In the genomic region with DNA sequence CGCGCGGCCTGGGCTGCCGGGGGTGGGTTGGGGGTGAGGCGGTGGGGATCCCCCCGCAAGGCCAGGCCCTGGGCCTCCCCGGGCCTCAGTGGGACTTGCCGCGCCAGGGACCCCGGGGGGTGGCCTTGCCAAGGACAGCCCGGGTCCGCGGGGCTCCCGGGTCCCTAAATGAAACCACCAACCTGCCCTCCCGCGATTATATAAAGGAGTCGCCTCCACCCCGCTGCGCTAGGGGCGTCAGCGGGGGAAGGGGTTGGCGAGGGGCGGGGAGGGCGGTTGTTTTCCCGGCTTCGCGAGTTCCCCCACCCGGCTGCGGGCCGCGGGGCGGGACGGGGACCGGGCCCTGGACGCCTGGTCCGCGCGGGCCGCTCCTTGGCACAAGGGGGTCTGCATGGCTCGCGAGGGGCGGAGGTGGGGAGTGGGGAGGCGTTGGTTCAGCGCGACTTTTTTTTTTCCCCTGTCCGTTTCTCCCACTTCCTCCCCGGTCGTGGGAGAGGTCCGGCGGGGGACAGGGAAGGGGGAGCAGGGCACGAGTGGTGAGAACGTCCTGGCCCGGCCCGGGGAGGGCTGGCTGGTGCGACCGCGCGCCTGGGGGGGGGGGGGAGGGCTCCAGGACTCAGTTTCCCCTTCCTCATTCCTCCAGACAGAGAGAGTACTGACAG, we compare ENCODE assay signal across 8 cellular contexts. TPM values are rescaled to one million over a fixed set of nuclear protein-coding genes. Genes with fewer than 3 reads are reported as not detected.
A peak's percentile ranks its signal among the peaks of the same experiment; 100 is the strongest.
DNase-seq lines count a peak whose midpoint lies in the region; ATAC-seq and TF ChIP-seq lines count a peak whose summit lies in the region.

No MANE protein-coding gene starts in this region.

- peaks cover 0 to 18% (median 7%) of the 10 kb centered on the region in 4 donors for H3K4me1 ChIP-seq in right lobe of liver
- H3K4me1 ChIP-seq in transverse colon: peaks cover 17 to 35% (median 27%) of the 10 kb centered on the region in 4 donors

- H3K9me3 ChIP-seq in right lobe of liver (no peaks in the 10 kb centered on the region), transverse colon (no peaks in the 10 kb centered on the region)

- 0% methylated on average over 1 of the region's 58 CpGs for WGBS in right lobe of liver (ENCODE audit: insufficient coverage, low coverage, low lambda C conversion rate, missing lambda C conversion rate)
- 0% methylated on average over 7 to 43 of the region's 58 CpGs for WGBS in transverse colon (ENCODE audit: low coverage in 1 of 2), 2 donors

- intact Hi-C loops in Calu3 (cut with micrococcal nuclease; ENCODE audit: unreplicated experiment) (no loop called here), right lobe of liver (cut with DNase I) (loop anchor here (10.0 kb wide), 2 partner anchors 53 to 63 kb away; partner anchors contain the start of gene PIAS4 (in 1 of the 2)), transverse colon (cut with DNase I; ENCODE audit: low total_unique reads) (loop anchor here (5.0 kb wide), 1 partner anchor 80 kb away; the partner anchor contains the start of gene EEF2)

- BruUV-seq in Calu3 (replicated peaks; lab: Mats Ljungman, UMichigan): no TSS peak

- H3K27me3 ChIP-seq in right lobe of liver (no peaks in the 10 kb centered on the region), transverse colon (no peaks in the 10 kb centered on the region)

- H3K4me3 ChIP-seq in right lobe of liver: peak overlapping the region; percentile 61 to 96 (median 70)
- peak overlapping the region; percentile 98 to 100 (median 100) for H3K4me3 ChIP-seq in transverse colon

- H3K27ac ChIP-seq in caudate nucleus (ENCODE audit: low read depth, low read length) (peak overlapping the region; percentile 93), right lobe of liver (peak overlapping the region; percentile 79 to 95 (median 94)), transverse colon (peak overlapping the region; percentile 98 to 100 (median 100))

- CTCF ChIA-PET in Calu3 (lab: Charles Lee): no interaction called here

- peak overlapping the region; percentile 34 for H3K4me3 Mint-ChIP-seq in Calu3 (ENCODE audit: low read depth, unreplicated experiment)

- in situ Hi-C loops in transverse colon (cut with MboI; ENCODE audit: low pct_ligation_motif_present in 1 of 4, low pct_unique_long_range_greater_than_20kb in 1 of 4, low sequenced_read_pairs in 3 of 4): no loop called here

- peak in 1 of 4 donors; percentile 0 for ATAC-seq in right lobe of liver
- ATAC-seq in GM21360 (IDR thresholded peaks at IDR 0.05; ENCODE audit: unreplicated experiment): no peak
- no peak for ATAC-seq in omental fat pad (ENCODE audit: low FRiP score)
- ATAC-seq in HG02623 (IDR thresholded peaks at IDR 0.05; ENCODE audit: unreplicated experiment): no peak

- TF ChIP-seq POLR2A in right lobe of liver (IDR thresholded peaks at IDR 0.05) (peak; percentile 30), transverse colon (IDR thresholded peaks at IDR 0.05) (peak; percentile 60)

- peaks cover 37% of the 10 kb centered on the region for H3K36me3 Mint-ChIP-seq in Calu3 (ENCODE audit: insufficient read depth, unreplicated experiment)

- H3K27me3 Mint-ChIP-seq in Calu3 (ENCODE audit: unreplicated experiment): no peaks in the 10 kb centered on the region

- no peaks in the 10 kb centered on the region for H3K9me3 Mint-ChIP-seq in Calu3 (ENCODE audit: low read depth, unreplicated experiment)

- no peaks in the 10 kb centered on the region for H3K4me1 Mint-ChIP-seq in Calu3 (ENCODE audit: low read depth, unreplicated experiment)

- no peak overlapping the region for H3K27ac Mint-ChIP-seq in Calu3 (ENCODE audit: unreplicated experiment)

- no peak for TF ChIP-seq EP300 in transverse colon (IDR thresholded peaks at IDR 0.05; ENCODE audit: low read depth)

- H3K36me3 ChIP-seq in right lobe of liver: no peaks in the 10 kb centered on the region
- no peaks in the 10 kb centered on the region for H3K36me3 ChIP-seq in transverse colon

- TF ChIP-seq CTCF in Calu3 (IDR thresholded peaks at IDR 0.05; ENCODE audit: unreplicated experiment): no peak
- no peak for TF ChIP-seq CTCF in right lobe of liver (IDR thresholded peaks at IDR 0.05)
- TF ChIP-seq CTCF in transverse colon (IDR thresholded peaks at IDR 0.05): peak in 2 of 5 experiments; percentile 4 to 22
- TF ChIP-seq CTCF in omental fat pad (IDR thresholded peaks at IDR 0.05): no peak

- DNase-seq in Calu3: no peak
- peak; percentile 54 for DNase-seq in MV-4-11 (lab: John Stamatoyannopoulos, UW)
- DNase-seq in caudate nucleus (lab: John Stamatoyannopoulos, UW): peak in 21 of 61 donors; percentile 24 to 79 (median 63)
- no peak for DNase-seq in right lobe of liver
- DNase-seq in transverse colon: no peak
- DNase-seq in omental fat pad (ENCODE audit: low spot score): no peak

RNA-seq across cellular contexts. Expression of gene ZBTB7A, which starts 0.8 kb away (rescaled TPM):
- total RNA-seq in Calu3 (2022) (38.0 and 44.7 TPM in 2 replicates), right lobe of liver (10 to 100 TPM; 19.0 to 38.5 (median 27.7) TPM), transverse colon (100 to 1,000 TPM; 101 to 224 (median 141) TPM), omental fat pad (10 to 100 TPM; 33.3 to 53.3 (median 38.4) TPM)

RNA-seq across cellular contexts. Expression of gene MAP2K2, which starts 56.4 kb away (rescaled TPM):
- total RNA-seq in Calu3 (2022) (113 and 114 TPM in 2 replicates), right lobe of liver (10 to 100 TPM; 50.2 to 75.7 (median 59.8) TPM), transverse colon (100 to 1,000 TPM; 136 to 199 (median 195) TPM), omental fat pad (10 to 100 TPM; 47.4 to 65.2 (median 61.4) TPM)

RNA-seq across cellular contexts. Expression of gene PIAS4, which starts 60.0 kb away (rescaled TPM):
- 29.3 and 35.7 TPM in 2 replicates for total RNA-seq in Calu3 (2022)
- total RNA-seq in right lobe of liver: 10 to 100 TPM in 5 of 6 experiments, 1 to 10 TPM in 1; 9.9 to 20.0 (median 14.9) TPM
- 100 to 1,000 TPM in 1 of 4 donors, 10 to 100 TPM in 3; 15.5 to 110 (median 23.0) TPM for total RNA-seq in transverse colon
- 10 to 100 TPM; 10.6 to 21.6 (median 11.2) TPM for total RNA-seq in omental fat pad
